ENCODE assay signal across 20 cellular contexts in genomic region chr15:60086676-60087446, GRCh38.
"Had no signal": no experiment of that assay in that cellular context is flagged by ENCODE, and none has a peak within 500 bp of the region (broad histone marks: within the 10 kb centered on the region; RNA-seq: fewer than 3 reads in every experiment).

No MANE protein-coding gene starts in this region.

- H3K36me3 Mint-ChIP-seq: naive thymus-derived CD8-positive, alpha-beta T cell; stimulated activated effector memory CD8-positive, alpha-beta T cell treated with anti-CD3 and anti-CD28 coated beads, Interleukin-12 subunit alpha, Interleukin-12 subunit beta, amount 100 ng/mL, for 72 hours had no signal

- H3K4me3 ChIP-seq: lower lobe of right lung, pancreas, stomach, vagina had no signal

- H3K27me3 ChIP-seq: brain microvascular endothelial cell, neutrophil, pancreas, vagina had no signal

- H3K27ac ChIP-seq: brain microvascular endothelial cell, lower lobe of right lung, neutrophil, pancreas, stomach, vagina had no signal

- H3K27ac Mint-ChIP-seq: activated CD4-positive, alpha-beta T cell treated with anti-CD3 and anti-CD28 coated beads, Interleukin-2, amount 10 ng/mL, durations not matched to agents 7 days and 5 days; activated CD8-positive, alpha-beta T cell treated with anti-CD3 and anti-CD28 coated beads, Interleukin-2, amount 10 ng/mL, durations not matched to agents 7 days and 5 days; naive thymus-derived CD8-positive, alpha-beta T cell; stimulated activated effector memory CD8-positive, alpha-beta T cell treated with anti-CD3 and anti-CD28 coated beads, Interleukin-12 subunit alpha, Interleukin-12 subunit beta, amount 100 ng/mL, for 72 hours; T-helper 1 cell treated with Interleukin-12 subunit alpha and Interleukin-12 subunit beta and Interleukin-4 antibody, amounts not matched to agents 30 μg/mL and 1 μg/mL, for 36 hours had no signal

- H3K4me3 Mint-ChIP-seq: activated CD4-positive, alpha-beta T cell treated with anti-CD3 and anti-CD28 coated beads, Interleukin-2, amount 10 ng/mL, durations not matched to agents 7 days and 5 days; activated CD8-positive, alpha-beta T cell treated with anti-CD3 and anti-CD28 coated beads, Interleukin-2, amount 10 ng/mL, durations not matched to agents 7 days and 5 days; activated T-cell treated with anti-CD3 and anti-CD28 coated beads, Interleukin-2, amount 50 U/mL, for 4 hours; central memory CD8-positive, alpha-beta T cell; naive thymus-derived CD8-positive, alpha-beta T cell; stimulated activated effector memory CD8-positive, alpha-beta T cell treated with anti-CD3 and anti-CD28 coated beads, Interleukin-12 subunit alpha, Interleukin-12 subunit beta, amount 100 ng/mL, for 72 hours; T-helper 1 cell treated with Interleukin-12 subunit alpha and Interleukin-12 subunit beta and Interleukin-4 antibody, amounts not matched to agents 30 μg/mL and 1 μg/mL, for 36 hours had no signal

- H3K4me1 Mint-ChIP-seq: activated CD4-positive, alpha-beta T cell treated with anti-CD3 and anti-CD28 coated beads, Interleukin-2, amount 10 ng/mL, durations not matched to agents 7 days and 5 days; central memory CD8-positive, alpha-beta T cell; naive thymus-derived CD8-positive, alpha-beta T cell; stimulated activated effector memory CD8-positive, alpha-beta T cell treated with anti-CD3 and anti-CD28 coated beads, Interleukin-12 subunit alpha, Interleukin-12 subunit beta, amount 100 ng/mL, for 72 hours had no signal

- H3K9me3 ChIP-seq: lower lobe of right lung, neutrophil, pancreas, stomach, vagina had no signal

- H3K4me1 ChIP-seq: lower lobe of right lung, pancreas, vagina had no signal

- DNase-seq: activated CD4-positive, alpha-beta T cell treated with anti-CD3 and anti-CD28 coated beads, Interleukin-2, amount 10 ng/mL, durations not matched to agents 7 days and 5 days; activated CD8-positive, alpha-beta T cell treated with anti-CD3 and anti-CD28 coated beads, Interleukin-2, amount 10 ng/mL, durations not matched to agents 7 days and 5 days; activated effector memory CD4-positive, alpha-beta T cell treated with Interleukin-2 at 50 U/mL for 16 hours; activated naive CD4-positive, alpha-beta T cell treated with anti-CD3 and anti-CD28 coated beads, Interleukin-2, amount 50 U/mL, for 16 hours; activated T-cell treated with anti-CD3 and anti-CD28 coated beads, Interleukin-2, amount 50 U/mL, for 4 hours; amniotic stem cell; brain microvascular endothelial cell; cortex of kidney; islet precursor cell; lower lobe of right lung; naive thymus-derived CD8-positive, alpha-beta T cell; pancreas; stimulated activated CD4-positive, alpha-beta T cell treated with anti-CD3 and anti-CD28 coated beads, Interleukin-4, amount 100 ng/mL, for 24 hours; stomach; trophoblast cell had no signal

- H3K9me3 Mint-ChIP-seq: activated CD4-positive, alpha-beta T cell treated with anti-CD3 and anti-CD28 coated beads, Interleukin-2, amount 10 ng/mL, durations not matched to agents 7 days and 5 days; activated T-cell treated with anti-CD3 and anti-CD28 coated beads, Interleukin-2, amount 50 U/mL, for 4 hours; central memory CD8-positive, alpha-beta T cell; naive thymus-derived CD8-positive, alpha-beta T cell; stimulated activated effector memory CD8-positive, alpha-beta T cell treated with anti-CD3 and anti-CD28 coated beads, Interleukin-12 subunit alpha, Interleukin-12 subunit beta, amount 100 ng/mL, for 72 hours; T-helper 1 cell treated with Interleukin-12 subunit alpha and Interleukin-12 subunit beta and Interleukin-4 antibody, amounts not matched to agents 30 μg/mL and 1 μg/mL, for 36 hours had no signal

- H3K36me3 ChIP-seq: brain microvascular endothelial cell, lower lobe of right lung, neutrophil, pancreas, stomach, vagina had no signal
